ENCODE assay signal across 1 cellular context in the genomic region with DNA sequence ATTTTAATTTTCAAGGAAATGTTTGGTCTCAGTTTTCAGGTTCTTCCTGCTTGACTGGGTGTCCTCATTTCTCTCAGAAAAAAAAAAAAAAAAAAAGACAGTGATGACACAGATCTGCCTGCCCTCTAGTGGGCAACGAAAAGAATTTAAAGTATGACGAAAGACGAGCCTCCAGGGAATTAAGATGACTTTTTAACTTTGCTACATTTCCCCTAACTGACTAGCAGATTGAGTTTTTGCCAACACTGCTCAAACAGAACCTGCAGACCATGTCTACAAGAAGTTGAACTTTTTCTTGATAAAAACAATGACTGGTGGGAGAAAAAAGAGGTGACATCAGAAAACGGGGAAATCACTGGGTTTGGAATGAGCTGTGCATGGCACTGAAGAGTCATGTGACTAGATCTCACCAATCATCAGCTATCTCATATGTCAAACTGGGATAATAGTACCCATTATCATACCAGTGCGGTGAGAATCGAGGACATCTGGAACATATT.
TF ChIP-seq lines count a peak whose summit lies in the region.

No MANE protein-coding gene starts in this region.

TF ChIP-seq in A549, 52 proteins besides CTCF, POLR2A, EP300 and RAD21 (continued from another document):
- TF ChIP-seq, protein P1, sequence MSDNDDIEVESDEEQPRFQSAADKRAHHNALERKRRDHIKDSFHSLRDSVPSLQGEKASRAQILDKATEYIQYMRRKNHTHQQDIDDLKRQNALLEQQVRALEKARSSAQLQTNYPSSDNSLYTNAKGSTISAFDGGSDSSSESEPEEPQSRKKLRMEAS (IDR thresholded peaks at IDR 0.05), result peak; percentile 71; the same call in 1 of the 2 replicates
- no peak for TF ChIP-seq ZNF302 (CRISPR knock-in tag; IDR thresholded peaks at IDR 0.05)
- TF ChIP-seq, protein P2, sequence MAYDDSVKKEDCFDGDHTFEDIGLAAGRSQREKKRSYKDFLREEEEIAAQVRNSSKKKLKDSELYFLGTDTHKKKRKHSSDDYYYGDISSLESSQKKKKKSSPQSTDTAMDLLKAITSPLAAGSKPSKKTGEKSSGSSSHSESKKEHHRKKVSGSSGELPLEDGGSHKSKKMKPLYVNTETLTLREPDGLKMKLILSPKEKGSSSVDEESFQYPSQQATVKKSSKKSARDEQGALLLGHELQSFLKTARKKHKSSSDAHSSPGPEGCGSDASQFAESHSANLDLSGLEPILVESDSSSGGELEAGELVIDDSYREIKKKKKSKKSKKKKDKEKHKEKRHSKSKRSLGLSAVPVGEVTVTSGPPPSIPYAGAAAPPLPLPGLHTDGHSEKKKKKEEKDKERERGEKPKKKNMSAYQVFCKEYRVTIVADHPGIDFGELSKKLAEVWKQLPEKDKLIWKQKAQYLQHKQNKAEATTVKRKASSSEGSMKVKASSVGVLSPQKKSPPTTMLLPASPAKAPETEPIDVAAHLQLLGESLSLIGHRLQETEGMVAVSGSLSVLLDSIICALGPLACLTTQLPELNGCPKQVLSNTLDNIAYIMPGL (CRISPR knock-in tag; IDR thresholded peaks at IDR 0.05; ENCODE audit: borderline replicate concordance), result no peak
- TF ChIP-seq JUN (IDR thresholded peaks at IDR 0.05), result no peak; a peak in 1 of 5 replicates
- peak; percentile 92 for TF ChIP-seq SMC3 (IDR thresholded peaks at IDR 0.05)
- no peak for TF ChIP-seq NPAS2 (CRISPR knock-in tag; IDR thresholded peaks at IDR 0.05; ENCODE audit: borderline replicate concordance)
- no peak for TF ChIP-seq MAFK (IDR thresholded peaks at IDR 0.05; ENCODE audit: partially characterized antibody)
- TF ChIP-seq CEBPB (IDR thresholded peaks at IDR 0.05), result peak; percentile 66 to 91
- no peak for TF ChIP-seq FOXS1 (CRISPR knock-in tag; IDR thresholded peaks at IDR 0.05)
- no peak for TF ChIP-seq KDM1A (IDR thresholded peaks at IDR 0.05; ENCODE audit: low read depth)
- no peak for TF ChIP-seq GATA3 (IDR thresholded peaks at IDR 0.05; ENCODE audit: borderline replicate concordance)
- no peak for TF ChIP-seq HDAC2 (IDR thresholded peaks at IDR 0.05)
- TF ChIP-seq, protein P3, sequence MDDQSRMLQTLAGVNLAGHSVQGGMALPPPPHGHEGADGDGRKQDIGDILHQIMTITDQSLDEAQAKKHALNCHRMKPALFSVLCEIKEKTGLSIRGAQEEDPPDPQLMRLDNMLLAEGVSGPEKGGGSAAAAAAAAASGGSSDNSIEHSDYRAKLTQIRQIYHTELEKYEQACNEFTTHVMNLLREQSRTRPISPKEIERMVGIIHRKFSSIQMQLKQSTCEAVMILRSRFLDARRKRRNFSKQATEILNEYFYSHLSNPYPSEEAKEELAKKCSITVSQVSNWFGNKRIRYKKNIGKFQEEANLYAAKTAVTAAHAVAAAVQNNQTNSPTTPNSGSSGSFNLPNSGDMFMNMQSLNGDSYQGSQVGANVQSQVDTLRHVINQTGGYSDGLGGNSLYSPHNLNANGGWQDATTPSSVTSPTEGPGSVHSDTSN (IDR thresholded peaks at IDR 0.05), result no peak
- no peak for TF ChIP-seq ZFP36 (IDR thresholded peaks at IDR 0.05; ENCODE audit: borderline replicate concordance, partially characterized antibody)
- no peak for TF ChIP-seq CBX8 (IDR thresholded peaks at IDR 0.05)
- TF ChIP-seq CBX2 (IDR thresholded peaks at IDR 0.05; ENCODE audit: borderline replicate concordance, low read depth), result no peak
- TF ChIP-seq KDM5A (IDR thresholded peaks at IDR 0.05), result no peak
- TF ChIP-seq, protein P4, sequence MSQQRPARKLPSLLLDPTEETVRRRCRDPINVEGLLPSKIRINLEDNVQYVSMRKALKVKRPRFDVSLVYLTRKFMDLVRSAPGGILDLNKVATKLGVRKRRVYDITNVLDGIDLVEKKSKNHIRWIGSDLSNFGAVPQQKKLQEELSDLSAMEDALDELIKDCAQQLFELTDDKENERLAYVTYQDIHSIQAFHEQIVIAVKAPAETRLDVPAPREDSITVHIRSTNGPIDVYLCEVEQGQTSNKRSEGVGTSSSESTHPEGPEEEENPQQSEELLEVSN (IDR thresholded peaks at IDR 0.05; ENCODE audit: borderline replicate concordance, low read depth), result 0 out of 2 replicates have a peak, but pooled peaks have one; percentile 20
- TF ChIP-seq ZSCAN20 (CRISPR knock-in tag; IDR thresholded peaks at IDR 0.05), result no peak
- no peak for TF ChIP-seq HOXB5 (CRISPR knock-in tag; IDR thresholded peaks at IDR 0.05)
- TF ChIP-seq RARB (CRISPR knock-in tag; IDR thresholded peaks at IDR 0.05), result no peak
- no peak for TF ChIP-seq HOXA7 (CRISPR knock-in tag; IDR thresholded peaks at IDR 0.05)
- TF ChIP-seq PHF8 (IDR thresholded peaks at IDR 0.05; ENCODE audit: borderline replicate concordance, low read depth), result no peak
- no peak for TF ChIP-seq NFE2L2 (conservative IDR thresholded peaks at IDR 0.05; ENCODE audit: low read length)
- TF ChIP-seq MAZ (IDR thresholded peaks at IDR 0.05; ENCODE audit: borderline replicate concordance, low read depth, low read length), result no peak
- TF ChIP-seq, protein P5, sequence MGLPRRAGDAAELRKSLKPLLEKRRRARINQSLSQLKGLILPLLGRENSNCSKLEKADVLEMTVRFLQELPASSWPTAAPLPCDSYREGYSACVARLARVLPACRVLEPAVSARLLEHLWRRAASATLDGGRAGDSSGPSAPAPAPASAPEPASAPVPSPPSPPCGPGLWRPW (IDR thresholded peaks at IDR 0.05), result 0 out of 2 replicates have a peak, but pooled peaks have one; percentile 6
- no peak for TF ChIP-seq FOSL2 (IDR thresholded peaks at IDR 0.05)
- TF ChIP-seq FOSL2 (CRISPR knock-in tag; IDR thresholded peaks at IDR 0.05), result peak; percentile 61
- TF ChIP-seq FOSB (CRISPR knock-in tag; IDR thresholded peaks at IDR 0.05), result no peak
- no peak for TF ChIP-seq RNF2 (IDR thresholded peaks at IDR 0.05; ENCODE audit: borderline replicate concordance, low read depth)
- no peak for TF ChIP-seq HEYL (CRISPR knock-in tag; IDR thresholded peaks at IDR 0.05)
- TF ChIP-seq ZC3H11A (IDR thresholded peaks at IDR 0.05), result no peak
- TF ChIP-seq MYC (IDR thresholded peaks at IDR 0.05; ENCODE audit: borderline replicate concordance, low read length), result peak; percentile 33; the same call in 1 of the 2 replicates
- TF ChIP-seq CHD4 (IDR thresholded peaks at IDR 0.05; ENCODE audit: borderline replicate concordance), result no peak
- TF ChIP-seq, protein P6, sequence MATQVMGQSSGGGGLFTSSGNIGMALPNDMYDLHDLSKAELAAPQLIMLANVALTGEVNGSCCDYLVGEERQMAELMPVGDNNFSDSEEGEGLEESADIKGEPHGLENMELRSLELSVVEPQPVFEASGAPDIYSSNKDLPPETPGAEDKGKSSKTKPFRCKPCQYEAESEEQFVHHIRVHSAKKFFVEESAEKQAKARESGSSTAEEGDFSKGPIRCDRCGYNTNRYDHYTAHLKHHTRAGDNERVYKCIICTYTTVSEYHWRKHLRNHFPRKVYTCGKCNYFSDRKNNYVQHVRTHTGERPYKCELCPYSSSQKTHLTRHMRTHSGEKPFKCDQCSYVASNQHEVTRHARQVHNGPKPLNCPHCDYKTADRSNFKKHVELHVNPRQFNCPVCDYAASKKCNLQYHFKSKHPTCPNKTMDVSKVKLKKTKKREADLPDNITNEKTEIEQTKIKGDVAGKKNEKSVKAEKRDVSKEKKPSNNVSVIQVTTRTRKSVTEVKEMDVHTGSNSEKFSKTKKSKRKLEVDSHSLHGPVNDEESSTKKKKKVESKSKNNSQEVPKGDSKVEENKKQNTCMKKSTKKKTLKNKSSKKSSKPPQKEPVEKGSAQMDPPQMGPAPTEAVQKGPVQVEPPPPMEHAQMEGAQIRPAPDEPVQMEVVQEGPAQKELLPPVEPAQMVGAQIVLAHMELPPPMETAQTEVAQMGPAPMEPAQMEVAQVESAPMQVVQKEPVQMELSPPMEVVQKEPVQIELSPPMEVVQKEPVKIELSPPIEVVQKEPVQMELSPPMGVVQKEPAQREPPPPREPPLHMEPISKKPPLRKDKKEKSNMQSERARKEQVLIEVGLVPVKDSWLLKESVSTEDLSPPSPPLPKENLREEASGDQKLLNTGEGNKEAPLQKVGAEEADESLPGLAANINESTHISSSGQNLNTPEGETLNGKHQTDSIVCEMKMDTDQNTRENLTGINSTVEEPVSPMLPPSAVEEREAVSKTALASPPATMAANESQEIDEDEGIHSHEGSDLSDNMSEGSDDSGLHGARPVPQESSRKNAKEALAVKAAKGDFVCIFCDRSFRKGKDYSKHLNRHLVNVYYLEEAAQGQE (IDR thresholded peaks at IDR 0.05), result no peak
- TF ChIP-seq EHF (CRISPR knock-in tag; IDR thresholded peaks at IDR 0.05), result no peak
- TF ChIP-seq, protein P7, sequence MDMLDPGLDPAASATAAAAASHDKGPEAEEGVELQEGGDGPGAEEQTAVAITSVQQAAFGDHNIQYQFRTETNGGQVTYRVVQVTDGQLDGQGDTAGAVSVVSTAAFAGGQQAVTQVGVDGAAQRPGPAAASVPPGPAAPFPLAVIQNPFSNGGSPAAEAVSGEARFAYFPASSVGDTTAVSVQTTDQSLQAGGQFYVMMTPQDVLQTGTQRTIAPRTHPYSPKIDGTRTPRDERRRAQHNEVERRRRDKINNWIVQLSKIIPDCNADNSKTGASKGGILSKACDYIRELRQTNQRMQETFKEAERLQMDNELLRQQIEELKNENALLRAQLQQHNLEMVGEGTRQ (IDR thresholded peaks at IDR 0.05), result peak; percentile 87
- TF ChIP-seq RFX5 (IDR thresholded peaks at IDR 0.05), result no peak
- no peak for TF ChIP-seq TFCP2L1 (CRISPR knock-in tag; IDR thresholded peaks at IDR 0.05)
- no peak for TF ChIP-seq JUNB (IDR thresholded peaks at IDR 0.05)
- no peak for TF ChIP-seq NR3C1 (IDR thresholded peaks at IDR 0.05)
- TF ChIP-seq, protein P8, sequence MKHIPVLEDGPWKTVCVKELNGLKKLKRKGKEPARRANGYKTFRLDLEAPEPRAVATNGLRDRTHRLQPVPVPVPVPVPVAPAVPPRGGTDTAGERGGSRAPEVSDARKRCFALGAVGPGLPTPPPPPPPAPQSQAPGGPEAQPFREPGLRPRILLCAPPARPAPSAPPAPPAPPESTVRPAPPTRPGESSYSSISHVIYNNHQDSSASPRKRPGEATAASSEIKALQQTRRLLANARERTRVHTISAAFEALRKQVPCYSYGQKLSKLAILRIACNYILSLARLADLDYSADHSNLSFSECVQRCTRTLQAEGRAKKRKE (CRISPR knock-in tag; IDR thresholded peaks at IDR 0.05; ENCODE audit: low read depth), result no peak
- TF ChIP-seq RCOR1 (IDR thresholded peaks at IDR 0.05; ENCODE audit: low read depth, low read length), result no peak
- TF ChIP-seq EHMT2 (IDR thresholded peaks at IDR 0.05; ENCODE audit: low read depth), result no peak
- no peak for TF ChIP-seq CHD2 (IDR thresholded peaks at IDR 0.05; ENCODE audit: low read length, partially characterized antibody)
- no peak for TF ChIP-seq ESRRA (IDR thresholded peaks at IDR 0.05; ENCODE audit: borderline replicate concordance, low read length)
- TF ChIP-seq POLR2AphosphoS2 (conservative IDR thresholded peaks at IDR 0.05; ENCODE audit: low read length), result no peak
- no peak for TF ChIP-seq SREBF2 (IDR thresholded peaks at IDR 0.05)
- no peak for TF ChIP-seq BHLHE40 (IDR thresholded peaks at IDR 0.05; ENCODE audit: low read depth, low read length)
- no peak for TF ChIP-seq TP53 (CRISPR knock-in tag; IDR thresholded peaks at IDR 0.05)
- TF ChIP-seq, protein P9, sequence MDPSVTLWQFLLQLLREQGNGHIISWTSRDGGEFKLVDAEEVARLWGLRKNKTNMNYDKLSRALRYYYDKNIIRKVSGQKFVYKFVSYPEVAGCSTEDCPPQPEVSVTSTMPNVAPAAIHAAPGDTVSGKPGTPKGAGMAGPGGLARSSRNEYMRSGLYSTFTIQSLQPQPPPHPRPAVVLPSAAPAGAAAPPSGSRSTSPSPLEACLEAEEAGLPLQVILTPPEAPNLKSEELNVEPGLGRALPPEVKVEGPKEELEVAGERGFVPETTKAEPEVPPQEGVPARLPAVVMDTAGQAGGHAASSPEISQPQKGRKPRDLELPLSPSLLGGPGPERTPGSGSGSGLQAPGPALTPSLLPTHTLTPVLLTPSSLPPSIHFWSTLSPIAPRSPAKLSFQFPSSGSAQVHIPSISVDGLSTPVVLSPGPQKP (IDR thresholded peaks at IDR 0.05; ENCODE audit: low read depth, low read length), result no peak
